ENCODE assay signal across 1 cellular context in genomic region chr20:22385602-22386299, GRCh38.
A peak's percentile ranks its signal among the peaks of the same experiment; 100 is the strongest.
TF ChIP-seq lines count a peak whose summit lies in the region.

No MANE protein-coding gene starts in this region.

TF ChIP-seq in HepG2, 621 proteins besides CTCF, POLR2A, EP300 and RAD21 (continued from another document and continues in another):
- no peak for TF ChIP-seq ATF2 (CRISPR knock-in tag; IDR thresholded peaks at IDR 0.05)
- TF ChIP-seq ELF4 (CRISPR knock-in tag; IDR thresholded peaks at IDR 0.05; ENCODE audit: borderline replicate concordance) = no peak
- TF ChIP-seq JDP2 (CRISPR knock-in tag; IDR thresholded peaks at IDR 0.05; ENCODE audit: borderline replicate concordance) = no peak
- no peak for TF ChIP-seq MAFK (conservative IDR thresholded peaks at IDR 0.05 in 1 of 2, IDR thresholded peaks at IDR 0.05 in 1 of 2; ENCODE audit: low read length in 2 of 2)
- no peak for TF ChIP-seq ZNF75D (CRISPR knock-in tag; IDR thresholded peaks at IDR 0.05; ENCODE audit: borderline replicate concordance)
- no peak for TF ChIP-seq ARHGAP35 (CRISPR knock-in tag; IDR thresholded peaks at IDR 0.05; ENCODE audit: borderline replicate concordance)
- no peak for TF ChIP-seq KIAA2018 (CRISPR knock-in tag; IDR thresholded peaks at IDR 0.05; ENCODE audit: borderline replicate concordance)
- no peak for TF ChIP-seq MTERF4 (CRISPR knock-in tag; IDR thresholded peaks at IDR 0.05)
- no peak for TF ChIP-seq ARNT (IDR thresholded peaks at IDR 0.05)
- TF ChIP-seq ZSCAN21 (CRISPR knock-in tag; IDR thresholded peaks at IDR 0.05; ENCODE audit: borderline replicate concordance) = no peak
- no peak; the same call in 1 of the 2 replicates for TF ChIP-seq ELF3 (CRISPR knock-in tag; IDR thresholded peaks at IDR 0.05)
- no peak for TF ChIP-seq SRSF4 (IDR thresholded peaks at IDR 0.05; ENCODE audit: low read depth, low read length, poor library complexity, severe bottlenecking)
- no peak for TF ChIP-seq AFF4 (CRISPR knock-in tag; IDR thresholded peaks at IDR 0.05)
- no peak for TF ChIP-seq GMEB1 (CRISPR knock-in tag; IDR thresholded peaks at IDR 0.05; ENCODE audit: borderline replicate concordance)
- no peak for TF ChIP-seq HIVEP1 (CRISPR knock-in tag; IDR thresholded peaks at IDR 0.05)
- no peak for TF ChIP-seq ZSCAN29 (CRISPR knock-in tag; conservative IDR thresholded peaks at IDR 0.05)
- TF ChIP-seq ZNF768 (CRISPR knock-in tag; IDR thresholded peaks at IDR 0.05) = no peak
- TF ChIP-seq, protein P1, sequence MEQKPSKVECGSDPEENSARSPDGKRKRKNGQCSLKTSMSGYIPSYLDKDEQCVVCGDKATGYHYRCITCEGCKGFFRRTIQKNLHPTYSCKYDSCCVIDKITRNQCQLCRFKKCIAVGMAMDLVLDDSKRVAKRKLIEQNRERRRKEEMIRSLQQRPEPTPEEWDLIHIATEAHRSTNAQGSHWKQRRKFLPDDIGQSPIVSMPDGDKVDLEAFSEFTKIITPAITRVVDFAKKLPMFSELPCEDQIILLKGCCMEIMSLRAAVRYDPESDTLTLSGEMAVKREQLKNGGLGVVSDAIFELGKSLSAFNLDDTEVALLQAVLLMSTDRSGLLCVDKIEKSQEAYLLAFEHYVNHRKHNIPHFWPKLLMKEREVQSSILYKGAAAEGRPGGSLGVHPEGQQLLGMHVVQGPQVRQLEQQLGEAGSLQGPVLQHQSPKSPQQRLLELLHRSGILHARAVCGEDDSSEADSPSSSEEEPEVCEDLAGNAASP (CRISPR knock-in tag; IDR thresholded peaks at IDR 0.05; ENCODE audit: borderline replicate concordance) = peak; percentile 75
- TF ChIP-seq JUNB (CRISPR knock-in tag; IDR thresholded peaks at IDR 0.05; ENCODE audit: borderline replicate concordance) = no peak
- no peak for TF ChIP-seq RFXANK (CRISPR knock-in tag; IDR thresholded peaks at IDR 0.05)
- no peak for TF ChIP-seq KLF15 (CRISPR knock-in tag; IDR thresholded peaks at IDR 0.05; ENCODE audit: borderline replicate concordance)
- TF ChIP-seq KAT8 (CRISPR knock-in tag; IDR thresholded peaks at IDR 0.05) = peak; percentile 62
- TF ChIP-seq ZNF670 (CRISPR knock-in tag; IDR thresholded peaks at IDR 0.05; ENCODE audit: borderline replicate concordance) = no peak
- TF ChIP-seq, protein P2, sequence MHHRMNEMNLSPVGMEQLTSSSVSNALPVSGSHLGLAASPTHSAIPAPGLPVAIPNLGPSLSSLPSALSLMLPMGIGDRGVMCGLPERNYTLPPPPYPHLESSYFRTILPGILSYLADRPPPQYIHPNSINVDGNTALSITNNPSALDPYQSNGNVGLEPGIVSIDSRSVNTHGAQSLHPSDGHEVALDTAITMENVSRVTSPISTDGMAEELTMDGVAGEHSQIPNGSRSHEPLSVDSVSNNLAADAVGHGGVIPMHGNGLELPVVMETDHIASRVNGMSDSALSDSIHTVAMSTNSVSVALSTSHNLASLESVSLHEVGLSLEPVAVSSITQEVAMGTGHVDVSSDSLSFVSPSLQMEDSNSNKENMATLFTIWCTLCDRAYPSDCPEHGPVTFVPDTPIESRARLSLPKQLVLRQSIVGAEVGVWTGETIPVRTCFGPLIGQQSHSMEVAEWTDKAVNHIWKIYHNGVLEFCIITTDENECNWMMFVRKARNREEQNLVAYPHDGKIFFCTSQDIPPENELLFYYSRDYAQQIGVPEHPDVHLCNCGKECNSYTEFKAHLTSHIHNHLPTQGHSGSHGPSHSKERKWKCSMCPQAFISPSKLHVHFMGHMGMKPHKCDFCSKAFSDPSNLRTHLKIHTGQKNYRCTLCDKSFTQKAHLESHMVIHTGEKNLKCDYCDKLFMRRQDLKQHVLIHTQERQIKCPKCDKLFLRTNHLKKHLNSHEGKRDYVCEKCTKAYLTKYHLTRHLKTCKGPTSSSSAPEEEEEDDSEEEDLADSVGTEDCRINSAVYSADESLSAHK (CRISPR knock-in tag; IDR thresholded peaks at IDR 0.05; ENCODE audit: borderline replicate concordance) = no peak
- no peak for TF ChIP-seq REL (CRISPR knock-in tag; conservative IDR thresholded peaks at IDR 0.05)
- TF ChIP-seq SP4 (CRISPR knock-in tag; IDR thresholded peaks at IDR 0.05) = no peak
- TF ChIP-seq ZNF20 (CRISPR knock-in tag; IDR thresholded peaks at IDR 0.05) = no peak
- peak; percentile 62; the same call in 1 of the 2 replicates for TF ChIP-seq TSC22D2 (CRISPR knock-in tag; IDR thresholded peaks at IDR 0.05; ENCODE audit: borderline replicate concordance)
- TF ChIP-seq CAMTA2 (CRISPR knock-in tag; IDR thresholded peaks at IDR 0.05; ENCODE audit: borderline replicate concordance) = no peak
- no peak for TF ChIP-seq ZNF577 (CRISPR knock-in tag; IDR thresholded peaks at IDR 0.05; ENCODE audit: borderline replicate concordance, low read depth)
- no peak for TF ChIP-seq RBM39 (IDR thresholded peaks at IDR 0.05; ENCODE audit: low read depth, low read length, poor library complexity, severe bottlenecking)
- no peak for TF ChIP-seq ATRX (CRISPR knock-in tag; IDR thresholded peaks at IDR 0.05; ENCODE audit: borderline replicate concordance)
- TF ChIP-seq ZNF382 (CRISPR knock-in tag; IDR thresholded peaks at IDR 0.05; ENCODE audit: borderline replicate concordance) = no peak
- no peak for TF ChIP-seq KLF9 (CRISPR knock-in tag; IDR thresholded peaks at IDR 0.05; ENCODE audit: low read depth)
- TF ChIP-seq ZNF256 (CRISPR knock-in tag; conservative IDR thresholded peaks at IDR 0.05) = no peak
- TF ChIP-seq MTA3 (CRISPR knock-in tag; IDR thresholded peaks at IDR 0.05) = no peak
- TF ChIP-seq HMG20B (CRISPR knock-in tag; conservative IDR thresholded peaks at IDR 0.05) = no peak
- TF ChIP-seq ZNF879 (CRISPR knock-in tag; IDR thresholded peaks at IDR 0.05) = no peak
- TF ChIP-seq ZBTB20 (CRISPR knock-in tag; IDR thresholded peaks at IDR 0.05; ENCODE audit: borderline replicate concordance, low read depth) = no peak
- no peak for TF ChIP-seq PAX8 (CRISPR knock-in tag; IDR thresholded peaks at IDR 0.05; ENCODE audit: borderline replicate concordance)
- TF ChIP-seq ZNF678 (CRISPR knock-in tag; IDR thresholded peaks at IDR 0.05) = no peak
- no peak for TF ChIP-seq MED1 (CRISPR knock-in tag; IDR thresholded peaks at IDR 0.05)
- TF ChIP-seq ASH2L (IDR thresholded peaks at IDR 0.05; ENCODE audit: insufficient read length, low read depth, low read length) = no peak
- no peak for TF ChIP-seq ATM (IDR thresholded peaks at IDR 0.05; ENCODE audit: borderline replicate concordance)
- TF ChIP-seq ZNF672 (CRISPR knock-in tag; IDR thresholded peaks at IDR 0.05) = no peak
- TF ChIP-seq ZNF83 (CRISPR knock-in tag; IDR thresholded peaks at IDR 0.05; ENCODE audit: borderline replicate concordance) = no peak
- TF ChIP-seq PCBP2 (optimal IDR thresholded peaks at IDR 0.05; ENCODE audit: low read depth, low read length, poor library complexity, severe bottlenecking) = peak; percentile 73
- no peak for TF ChIP-seq ZNF567 (CRISPR knock-in tag; IDR thresholded peaks at IDR 0.05; ENCODE audit: borderline replicate concordance)
- TF ChIP-seq ZNF333 (CRISPR knock-in tag; IDR thresholded peaks at IDR 0.05; ENCODE audit: borderline replicate concordance) = no peak
- no peak for TF ChIP-seq ZKSCAN5 (CRISPR knock-in tag; IDR thresholded peaks at IDR 0.05)
